11 cellular contexts compared by ENCODE assay signal in the genomic region with DNA sequence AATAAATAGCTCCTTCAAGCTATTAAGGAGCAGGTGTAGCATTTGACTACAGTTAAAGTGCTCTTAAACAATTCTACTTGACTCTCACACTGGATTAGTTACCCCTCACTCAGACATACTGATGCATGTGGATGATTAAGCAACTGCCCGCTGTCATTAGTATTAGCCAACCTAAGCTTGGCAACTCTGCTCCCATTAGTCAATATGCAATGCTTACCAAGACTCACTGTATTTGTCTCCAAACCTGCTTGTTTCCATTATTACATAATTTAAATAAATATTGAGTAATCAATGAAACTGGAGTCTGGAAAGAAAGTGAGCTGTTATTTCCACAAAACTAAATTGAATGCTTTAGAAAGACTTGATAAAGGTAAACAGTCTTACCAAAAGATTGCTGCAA.
DNase-seq lines count a peak whose midpoint lies in the region; ATAC-seq and TF ChIP-seq lines count a peak whose summit lies in the region.
"Had no signal": no experiment of that assay in that cellular context is flagged by ENCODE, and none has a peak within 500 bp of the region (broad histone marks: within the 10 kb centered on the region; RNA-seq: fewer than 3 reads in every experiment).

No MANE protein-coding gene starts in this region.

- no peaks in the 10 kb centered on the region for H3K9me3 Mint-ChIP-seq in activated T-helper 17 cell treated with anti-CD3 and anti-CD28 coated beads, Interleukin-2, amount 50 U/mL, for 72 hours
- H3K9me3 Mint-ChIP-seq: type B pancreatic cell had no signal

- DNase-seq in SIG-M5 treated with dmso at 0.1 percent for 504 hours (lab: John Stamatoyannopoulos, UW; ENCODE audit: unreplicated experiment) (peak; percentile 26), SIG-M5 (lab: John Stamatoyannopoulos, UW) (no peak), hepatocyte (ENCODE audit: low spot score) (peak; percentile 32), suprapubic skin (ENCODE audit: low spot score in 2 of 2) (peak in 1 of 2 donors; percentile 67), HUDEP-2 (lab: John Stamatoyannopoulos, UW; ENCODE audit: unreplicated experiment in 76 of 76) (no peak), iPS-NIHi11 (ENCODE audit: low spot score) (no peak), esophagus squamous epithelium (lab: John Stamatoyannopoulos, UW) (no peak)
- DNase-seq: NCI-H446 treated with DMSO at 0.1 percent for 48 hours had no signal

- intact Hi-C loops in esophagus squamous epithelium (cut with DNase I): no loop called here

- TF ChIP-seq EP300 in suprapubic skin (IDR thresholded peaks at IDR 0.05): no peak

- H3K27ac Mint-ChIP-seq in activated T-helper 17 cell treated with anti-CD3 and anti-CD28 coated beads, Interleukin-2, amount 50 U/mL, for 72 hours: no peak overlapping the region
- H3K27ac Mint-ChIP-seq: type B pancreatic cell had no signal

- no peak overlapping the region for H3K4me3 ChIP-seq in hepatocyte
- no peak overlapping the region for H3K4me3 ChIP-seq in suprapubic skin
- no peak overlapping the region for H3K4me3 ChIP-seq in esophagus squamous epithelium

- H3K36me3 ChIP-seq in hepatocyte (replicated peaks; ENCODE audit: insufficient read depth, low read depth) (no peaks in the 10 kb centered on the region), suprapubic skin (no peaks in the 10 kb centered on the region), esophagus squamous epithelium (no peaks in the 10 kb centered on the region)

- no peaks in the 10 kb centered on the region for H4K20me1 ChIP-seq in hepatocyte (ENCODE audit: insufficient read depth, poor library complexity, severe bottlenecking)

- peaks cover 15% of the 10 kb centered on the region for H3K36me3 Mint-ChIP-seq in activated T-helper 17 cell treated with anti-CD3 and anti-CD28 coated beads, Interleukin-2, amount 50 U/mL, for 72 hours (ENCODE audit: low read depth)

- WGBS in hepatocyte (ENCODE audit: low lambda C conversion rate, missing lambda C conversion rate): 79% methylated on average over 1 of the region's 1 CpG
- 39% methylated on average over 1 of the region's 1 CpG for WGBS in suprapubic skin
- 44 to 45% methylated on average over 1 of the region's 1 CpG for WGBS in esophagus squamous epithelium, 2 donors

- no peak for ATAC-seq in activated T-helper 17 cell treated with anti-CD3 and anti-CD28 coated beads, Interleukin-2, amount 50 U/mL, for 72 hours (replicated peaks)

- peak overlapping the region; percentile 92 for H3K27ac ChIP-seq in hepatocyte
- peak overlapping the region; percentile 75 for H3K27ac ChIP-seq in suprapubic skin
- H3K27ac ChIP-seq in esophagus squamous epithelium: peak overlapping the region in 2 of 4 donors; percentile 13 to 18
- H3K27ac ChIP-seq: parathyroid adenoma had no signal

- H3K27me3 ChIP-seq in hepatocyte: no peaks in the 10 kb centered on the region
- H3K27me3 ChIP-seq in suprapubic skin: no peaks in the 10 kb centered on the region
- H3K27me3 ChIP-seq in esophagus squamous epithelium: no peaks in the 10 kb centered on the region

- H3K4me1 ChIP-seq in hepatocyte (ENCODE audit: insufficient read depth) (peaks cover 20% of the 10 kb centered on the region), suprapubic skin (peaks cover 54% of the 10 kb centered on the region), esophagus squamous epithelium (peaks cover 13 to 60% (median 37%) of the 10 kb centered on the region in 3 donors)
- H3K4me1 ChIP-seq: parathyroid adenoma had no signal

- H3K4me1 Mint-ChIP-seq in activated T-helper 17 cell treated with anti-CD3 and anti-CD28 coated beads, Interleukin-2, amount 50 U/mL, for 72 hours: peaks cover 30% of the 10 kb centered on the region

- H3K9me3 ChIP-seq in hepatocyte (ENCODE audit: low read depth): no peaks in the 10 kb centered on the region
- H3K9me3 ChIP-seq in suprapubic skin: no peaks in the 10 kb centered on the region
- no peaks in the 10 kb centered on the region for H3K9me3 ChIP-seq in esophagus squamous epithelium

- TF ChIP-seq CTCF in hepatocyte (IDR thresholded peaks at IDR 0.05; ENCODE audit: poor library complexity): no peak
- no peak for TF ChIP-seq CTCF in suprapubic skin (IDR thresholded peaks at IDR 0.05)
- no peak for TF ChIP-seq CTCF in esophagus squamous epithelium (IDR thresholded peaks at IDR 0.05)

- H3K4me3 Mint-ChIP-seq in activated T-helper 17 cell treated with anti-CD3 and anti-CD28 coated beads, Interleukin-2, amount 50 U/mL, for 72 hours: peak overlapping the region; percentile 21
- H3K4me3 Mint-ChIP-seq: type B pancreatic cell had no signal

- H3K4me2 ChIP-seq in hepatocyte: no peak overlapping the region

- TF ChIP-seq POLR2A in suprapubic skin (IDR thresholded peaks at IDR 0.05) (no peak), esophagus squamous epithelium (IDR thresholded peaks at IDR 0.05) (no peak)

- H2AFZ ChIP-seq in hepatocyte: no peak overlapping the region
- H2AFZ ChIP-seq: parathyroid adenoma had no signal

- H3K79me2 ChIP-seq in hepatocyte: peaks cover 34% of the 10 kb centered on the region

- no peaks in the 10 kb centered on the region for H3K9me2 ChIP-seq in hepatocyte (replicated peaks; ENCODE audit: insufficient read depth)

- H3K27me3 Mint-ChIP-seq in activated T-helper 17 cell treated with anti-CD3 and anti-CD28 coated beads, Interleukin-2, amount 50 U/mL, for 72 hours: no peaks in the 10 kb centered on the region
- H3K27me3 Mint-ChIP-seq: type B pancreatic cell had no signal

Comparison
In these comparisons a context has a peak if more than half of its experiments do, and no peak if none do; other contexts are left out.
1. DNase-seq: peak in SIG-M5 treated with dmso at 0.1 percent for 504 hours (single experiment) and hepatocyte (single experiment); none in SIG-M5 (single experiment), HUDEP-2 (0 of 76), iPS-NIHi11 (single experiment) and esophagus squamous epithelium (single experiment).